Comparison of ENCODE assay signal across 18 cellular contexts in genomic region chr19:54165222-54165621, GRCh38. TPM values are rescaled to one million over a fixed set of nuclear protein-coding genes. Genes with fewer than 3 reads are reported as not detected.
A peak's percentile ranks its signal among the peaks of the same experiment; 100 is the strongest.
DNase-seq lines count a peak whose midpoint lies in the region; ATAC-seq, FAIRE-seq and TF ChIP-seq lines count a peak whose summit lies in the region.
"Had no signal": no experiment of that assay in that cellular context is flagged by ENCODE, and none has a peak within 500 bp of the region (broad histone marks: within the 10 kb centered on the region; RNA-seq: fewer than 3 reads in every experiment).

No MANE protein-coding gene starts in this region.

- TF ChIP-seq CTCF in natural killer cell (IDR thresholded peaks at IDR 0.05) (no peak), kidney (IDR thresholded peaks at IDR 0.05; ENCODE audit: borderline replicate concordance, extremely low read depth, insufficient read depth) (no peak), WERI-Rb-1 (IDR thresholded peaks at IDR 0.05; ENCODE audit: low read depth, low read length) (no peak)

- FAIRE-seq in kidney (lab: Jason Lieb, UNC): no peak
- FAIRE-seq: A204.1 had no signal

- H3K36me3 ChIP-seq in kidney (ENCODE audit: control insufficient read depth in 1 of 2, insufficient read depth in 2 of 2, low read length in 2 of 2): no peaks in the 10 kb centered on the region
- H3K36me3 ChIP-seq in WERI-Rb-1: no peaks in the 10 kb centered on the region
- H3K36me3 ChIP-seq: Peyer's patch, SJSA1 had no signal

- H3K9me3 Mint-ChIP-seq in natural killer cell: no peaks in the 10 kb centered on the region
- no peaks in the 10 kb centered on the region for H3K9me3 Mint-ChIP-seq in natural killer cell treated with Interleukin-12 subunit alpha and Interleukin-12 subunit beta and Interleukin-15 and Interleukin-18, amount 100 ng/mL, for 72 hours
- H3K9me3 Mint-ChIP-seq in activated T-helper 2 cell treated with anti-CD3 and anti-CD28 coated beads, Interferon-gamma antibody, Interleukin-2, Interleukin-4, amounts not matched to agents 10 μg/mL and 5 μg/mL and 100 μg/mL, durations not matched to agents 14 hours and 24 hours and 36 hours: no peaks in the 10 kb centered on the region
- H3K9me3 Mint-ChIP-seq: CD8-positive, alpha-beta memory T cell; IgD-negative memory B cell had no signal

- no peaks in the 10 kb centered on the region for H3K27me3 Mint-ChIP-seq in natural killer cell (ENCODE audit: low read depth in 2 of 2)
- no peaks in the 10 kb centered on the region for H3K27me3 Mint-ChIP-seq in natural killer cell treated with Interleukin-12 subunit alpha and Interleukin-12 subunit beta and Interleukin-15 and Interleukin-18, amount 100 ng/mL, for 72 hours
- H3K27me3 Mint-ChIP-seq in activated T-helper 2 cell treated with anti-CD3 and anti-CD28 coated beads, Interferon-gamma antibody, Interleukin-2, Interleukin-4, amounts not matched to agents 10 μg/mL and 5 μg/mL and 100 μg/mL, durations not matched to agents 14 hours and 24 hours and 36 hours (ENCODE audit: low read depth): no peaks in the 10 kb centered on the region

- H3K27ac ChIP-seq in kidney (ENCODE audit: low read depth in 2 of 2, low read length in 2 of 2) (no peak overlapping the region), WERI-Rb-1 (no peak overlapping the region)
- H3K27ac ChIP-seq: SJSA1 had no signal

- no peaks in the 10 kb centered on the region for H3K36me3 Mint-ChIP-seq in natural killer cell
- H3K36me3 Mint-ChIP-seq in natural killer cell treated with Interleukin-12 subunit alpha and Interleukin-12 subunit beta and Interleukin-15 and Interleukin-18, amount 100 ng/mL, for 72 hours: no peaks in the 10 kb centered on the region
- no peaks in the 10 kb centered on the region for H3K36me3 Mint-ChIP-seq in activated T-helper 2 cell treated with anti-CD3 and anti-CD28 coated beads, Interferon-gamma antibody, Interleukin-2, Interleukin-4, amounts not matched to agents 10 μg/mL and 5 μg/mL and 100 μg/mL, durations not matched to agents 14 hours and 24 hours and 36 hours (ENCODE audit: low read depth)
- H3K36me3 Mint-ChIP-seq: CD8-positive, alpha-beta memory T cell; IgD-negative memory B cell had no signal

- no peak for DNase-seq in natural killer cell
- DNase-seq in natural killer cell treated with Interleukin-12 subunit alpha and Interleukin-12 subunit beta and Interleukin-15 and Interleukin-18, amount 100 ng/mL, for 72 hours (ENCODE audit: low spot score): no peak
- no peak for DNase-seq in activated T-helper 2 cell treated with anti-CD3 and anti-CD28 coated beads, Interferon-gamma antibody, Interleukin-2, Interleukin-4, amounts not matched to agents 10 μg/mL and 5 μg/mL and 100 μg/mL, durations not matched to agents 14 hours and 24 hours and 36 hours (ENCODE audit: low spot score)
- DNase-seq in kidney: peak; percentile 74
- DNase-seq in glomerular visceral epithelial cell (ENCODE audit: extremely low spot score): no peak
- no peak for DNase-seq in WERI-Rb-1
- no peak for DNase-seq in DMS 273 treated with DMSO at 0.1 percent for 48 hours (lab: John Stamatoyannopoulos, UW)
- DNase-seq in cardiac septum (ENCODE audit: low spot score): no peak
- DNase-seq: DMS79 treated with DMSO at 0.1 percent for 48 hours; Kasumi-1; MM.1S; NCI-H1092 treated with DMSO at 0.1 percent for 48 hours; NK-92 treated with Interleukin-12 subunit alpha and Interleukin-12 subunit beta, amount 100 ng/mL, for 24 hours had no signal

- H3K4me3 Mint-ChIP-seq in natural killer cell: peak overlapping the region; percentile 28
- no peak overlapping the region for H3K4me3 Mint-ChIP-seq in natural killer cell treated with Interleukin-12 subunit alpha and Interleukin-12 subunit beta and Interleukin-15 and Interleukin-18, amount 100 ng/mL, for 72 hours
- H3K4me3 Mint-ChIP-seq in activated T-helper 2 cell treated with anti-CD3 and anti-CD28 coated beads, Interferon-gamma antibody, Interleukin-2, Interleukin-4, amounts not matched to agents 10 μg/mL and 5 μg/mL and 100 μg/mL, durations not matched to agents 14 hours and 24 hours and 36 hours (ENCODE audit: low read depth): peak overlapping the region; percentile 81

- H3K4me1 ChIP-seq in kidney (ENCODE audit: control insufficient read depth in 1 of 2, insufficient read depth in 1 of 2, low read depth in 1 of 2, low read length in 2 of 2): peaks cover 5 to 15% of the 10 kb centered on the region in 2 donors

- peaks cover 33 to 58% of the 10 kb centered on the region in 2 donors for H3K4me1 Mint-ChIP-seq in natural killer cell
- peaks cover 26 to 37% of the 10 kb centered on the region in 2 donors for H3K4me1 Mint-ChIP-seq in natural killer cell treated with Interleukin-12 subunit alpha and Interleukin-12 subunit beta and Interleukin-15 and Interleukin-18, amount 100 ng/mL, for 72 hours (ENCODE audit: low read depth in 2 of 2)
- peaks cover 27% of the 10 kb centered on the region for H3K4me1 Mint-ChIP-seq in activated T-helper 2 cell treated with anti-CD3 and anti-CD28 coated beads, Interferon-gamma antibody, Interleukin-2, Interleukin-4, amounts not matched to agents 10 μg/mL and 5 μg/mL and 100 μg/mL, durations not matched to agents 14 hours and 24 hours and 36 hours (ENCODE audit: low read depth)

- peak overlapping the region; percentile 19 to 56 for H3K27ac Mint-ChIP-seq in natural killer cell
- peak overlapping the region in 1 of 2 donors; percentile 69 for H3K27ac Mint-ChIP-seq in natural killer cell treated with Interleukin-12 subunit alpha and Interleukin-12 subunit beta and Interleukin-15 and Interleukin-18, amount 100 ng/mL, for 72 hours
- H3K27ac Mint-ChIP-seq in activated T-helper 2 cell treated with anti-CD3 and anti-CD28 coated beads, Interferon-gamma antibody, Interleukin-2, Interleukin-4, amounts not matched to agents 10 μg/mL and 5 μg/mL and 100 μg/mL, durations not matched to agents 14 hours and 24 hours and 36 hours: no peak overlapping the region

- H3K9me3 ChIP-seq in kidney (ENCODE audit: control insufficient read depth in 1 of 2, low read length in 2 of 2): no peaks in the 10 kb centered on the region
- H3K9me3 ChIP-seq in WERI-Rb-1 (ENCODE audit: severe bottlenecking): no peaks in the 10 kb centered on the region
- H3K9me3 ChIP-seq: Peyer's patch, SJSA1 had no signal

- intact Hi-C loops in natural killer cell (cut with micrococcal nuclease): no loop called here
- intact Hi-C loops in activated T-helper 2 cell treated with anti-CD3 and anti-CD28 coated beads, Interferon-gamma antibody, Interleukin-2, Interleukin-4, amounts not matched to agents 10 μg/mL and 5 μg/mL and 100 μg/mL, durations not matched to agents 14 hours and 24 hours and 36 hours (cut with micrococcal nuclease): no loop called here
- intact Hi-C loops in kidney (cut with DNase I): no loop called here
- intact Hi-C loops in cardiac septum (cut with DNase I): no loop called here

- H3K4me3 ChIP-seq in kidney (ENCODE audit: low read length in 2 of 2) (no peak overlapping the region), WERI-Rb-1 (ENCODE audit: low read depth, low read length) (no peak overlapping the region)
- H3K4me3 ChIP-seq: SJSA1 had no signal

- H3K27me3 ChIP-seq in WERI-Rb-1 (ENCODE audit: insufficient read depth, low read depth, severe bottlenecking): no peaks in the 10 kb centered on the region
- H3K27me3 ChIP-seq: Peyer's patch, SJSA1 had no signal

- ATAC-seq in natural killer cell: no peak
- ATAC-seq in natural killer cell treated with Interleukin-12 subunit alpha and Interleukin-12 subunit beta and Interleukin-15 and Interleukin-18, amount 100 ng/mL, for 72 hours: no peak

- H3K9ac ChIP-seq in kidney (ENCODE audit: low read length in 2 of 2): no peak overlapping the region

RNA-seq across cellular contexts. Expression of gene LENG1, which starts 5.7 kb away (rescaled TPM):
- 1 to 10 TPM; 8.3 to 9.4 (median 9.1) TPM for total RNA-seq in natural killer cell
- total RNA-seq in natural killer cell treated with Interleukin-12 subunit alpha and Interleukin-12 subunit beta and Interleukin-15 and Interleukin-18, amount 100 ng/mL, for 72 hours: 1 to 10 TPM; 5.0 to 7.5 TPM
- total RNA-seq in activated T-helper 2 cell treated with anti-CD3 and anti-CD28 coated beads, Interferon-gamma antibody, Interleukin-2, Interleukin-4, amounts not matched to agents 10 μg/mL and 5 μg/mL and 100 μg/mL, durations not matched to agents 14 hours and 24 hours and 36 hours: 4.0 and 5.1 TPM in 2 replicates
- total RNA-seq in kidney: 8.0 TPM
- 12.2 TPM for polyA plus RNA-seq in kidney (ENCODE audit: insufficient read depth, low read depth, low replicate concordance)
- 8.3 TPM for total RNA-seq in cardiac septum

RNA-seq across cellular contexts. Expression of gene TMC4, which starts 7.7 kb away (rescaled TPM):
- total RNA-seq in natural killer cell: 1 to 10 TPM; 7.2 to 8.2 (median 7.5) TPM
- 1 to 10 TPM in 1 of 2 donors, not detected in 1; 1.2 TPM for total RNA-seq in natural killer cell treated with Interleukin-12 subunit alpha and Interleukin-12 subunit beta and Interleukin-15 and Interleukin-18, amount 100 ng/mL, for 72 hours
- 0.16 and 0.37 TPM in 2 replicates for total RNA-seq in activated T-helper 2 cell treated with anti-CD3 and anti-CD28 coated beads, Interferon-gamma antibody, Interleukin-2, Interleukin-4, amounts not matched to agents 10 μg/mL and 5 μg/mL and 100 μg/mL, durations not matched to agents 14 hours and 24 hours and 36 hours
- 98.9 TPM for total RNA-seq in kidney
- polyA plus RNA-seq in kidney (ENCODE audit: insufficient read depth, low read depth, low replicate concordance): 64.6 TPM
- 4.3 TPM for total RNA-seq in cardiac septum
- polyA plus RNA-seq: IgD-negative memory B cell had no signal

RNA-seq across cellular contexts. Expression of gene MBOAT7, which starts 24.2 kb away (rescaled TPM):
- 10 to 100 TPM; 24.1 to 53.9 (median 31.2) TPM for total RNA-seq in natural killer cell
- total RNA-seq in natural killer cell treated with Interleukin-12 subunit alpha and Interleukin-12 subunit beta and Interleukin-15 and Interleukin-18, amount 100 ng/mL, for 72 hours: 10 to 100 TPM; 24.2 to 56.5 TPM
- 311 and 318 TPM in 2 replicates for total RNA-seq in activated T-helper 2 cell treated with anti-CD3 and anti-CD28 coated beads, Interferon-gamma antibody, Interleukin-2, Interleukin-4, amounts not matched to agents 10 μg/mL and 5 μg/mL and 100 μg/mL, durations not matched to agents 14 hours and 24 hours and 36 hours
- total RNA-seq in kidney: 64.4 TPM
- 41.6 TPM for polyA plus RNA-seq in kidney (ENCODE audit: insufficient read depth, low read depth, low replicate concordance)
- total RNA-seq in cardiac septum: 24.3 TPM

RNA-seq across cellular contexts. Expression of gene TSEN34, which starts 25.9 kb away (rescaled TPM):
- total RNA-seq in natural killer cell (10 to 100 TPM; 11.5 to 16.7 (median 13.5) TPM), kidney (33.8 TPM), cardiac septum (22.6 TPM)
- 10 to 100 TPM; 15.5 to 26.2 TPM for total RNA-seq in natural killer cell treated with Interleukin-12 subunit alpha and Interleukin-12 subunit beta and Interleukin-15 and Interleukin-18, amount 100 ng/mL, for 72 hours
- total RNA-seq in activated T-helper 2 cell treated with anti-CD3 and anti-CD28 coated beads, Interferon-gamma antibody, Interleukin-2, Interleukin-4, amounts not matched to agents 10 μg/mL and 5 μg/mL and 100 μg/mL, durations not matched to agents 14 hours and 24 hours and 36 hours: 16.8 and 19.0 TPM in 2 replicates
- polyA plus RNA-seq in kidney (ENCODE audit: insufficient read depth, low read depth, low replicate concordance): 51.0 TPM

RNA-seq across cellular contexts. Expression of gene CNOT3, which starts 27.7 kb away (rescaled TPM):
- total RNA-seq in natural killer cell (10 to 100 TPM; 46.3 to 73.9 (median 51.7) TPM), kidney (38.1 TPM), cardiac septum (22.3 TPM)
- 10 to 100 TPM; 59.8 to 73.8 TPM for total RNA-seq in natural killer cell treated with Interleukin-12 subunit alpha and Interleukin-12 subunit beta and Interleukin-15 and Interleukin-18, amount 100 ng/mL, for 72 hours
- 61.6 and 67.5 TPM in 2 replicates for total RNA-seq in activated T-helper 2 cell treated with anti-CD3 and anti-CD28 coated beads, Interferon-gamma antibody, Interleukin-2, Interleukin-4, amounts not matched to agents 10 μg/mL and 5 μg/mL and 100 μg/mL, durations not matched to agents 14 hours and 24 hours and 36 hours
- polyA plus RNA-seq in kidney (ENCODE audit: insufficient read depth, low read depth, low replicate concordance): 30.8 TPM

Comparison
In these comparisons a context has a peak if more than half of its experiments do, and no peak if none do; other contexts are left out.
1. RNA of gene TMC4, which starts 7.7 kb away (total RNA-seq): 98.9 TPM in kidney (single experiment); 7.2 to 8.2 TPM in natural killer cell, 4.3 TPM in cardiac septum (single experiment), 1.2 TPM in natural killer cell treated with Interleukin-12 subunit alpha and Interleukin-12 subunit beta and Interleukin-15 and Interleukin-18, amount 100 ng/mL, for 72 hours and 0.16 to 0.37 TPM in activated T-helper 2 cell treated with anti-CD3 and anti-CD28 coated beads, Interferon-gamma antibody, Interleukin-2, Interleukin-4, amounts not matched to agents 10 μg/mL and 5 μg/mL and 100 μg/mL, durations not matched to agents 14 hours and 24 hours and 36 hours; every median in the first group is over 10 times any median in the second.